Comparison of ENCODE assay signal across 8 cellular contexts in genomic region chr11:45847908-45848316, GRCh38. TPM values are rescaled to one million over a fixed set of nuclear protein-coding genes. Genes with fewer than 3 reads are reported as not detected.
A peak's percentile ranks its signal among the peaks of the same experiment; 100 is the strongest.
DNase-seq lines count a peak whose midpoint lies in the region; ATAC-seq and TF ChIP-seq lines count a peak whose summit lies in the region.

No MANE protein-coding gene starts in this region.

- peaks cover 42% of the 10 kb centered on the region for H3K4me1 ChIP-seq in CD8-positive, alpha-beta memory T cell (ENCODE audit: insufficient read depth, low read length)
- H3K4me1 ChIP-seq in HUES64 (ENCODE audit: insufficient read depth, low read length): peaks cover 18% of the 10 kb centered on the region

- no peaks in the 10 kb centered on the region for H3K36me3 ChIP-seq in CD8-positive, alpha-beta memory T cell (ENCODE audit: insufficient read depth, low read length)
- H3K36me3 ChIP-seq in HUES64 (ENCODE audit: insufficient read depth, low read length): no peaks in the 10 kb centered on the region

- POLR2A ChIA-PET in CD8-positive, alpha-beta memory T cell (lab: Charles Lee): interaction anchor here (0.6 kb wide), 1 partner anchor 45 kb away, joined by 8 read pairs; no protein-coding TSS in a partner anchor

- H3K27me3 Mint-ChIP-seq in CD8-positive, alpha-beta memory T cell: no peaks in the 10 kb centered on the region

- peak overlapping the region; percentile 78 to 94 (median 88) for H3K4me3 Mint-ChIP-seq in CD8-positive, alpha-beta memory T cell

- H3K4me1 Mint-ChIP-seq in CD8-positive, alpha-beta memory T cell: peaks cover 43 to 75% (median 58%) of the 10 kb centered on the region in 3 donors

- no peak for TF ChIP-seq CTCF in GM20000 (IDR thresholded peaks at IDR 0.05; ENCODE audit: extremely low read depth, missing control alignments)

- no peaks in the 10 kb centered on the region for H3K27me3 ChIP-seq in CD8-positive, alpha-beta memory T cell (ENCODE audit: insufficient read depth, low read length, poor library complexity, severe bottlenecking)
- H3K27me3 ChIP-seq in HUES64 (ENCODE audit: insufficient read depth, low read length): peaks cover 25% of the 10 kb centered on the region

- peak in 4 of 5 donors; percentile 18 to 71 (median 36) for DNase-seq in CD8-positive, alpha-beta memory T cell
- peak; percentile 50 for DNase-seq in GM20000 (ENCODE audit: low spot score)
- DNase-seq in T-helper 9 cell: peak; percentile 11
- peak; percentile 55 for DNase-seq in left lobe of liver (ENCODE audit: low spot score)
- DNase-seq in stimulated activated CD4-positive, alpha-beta T cell treated with anti-CD3 and anti-CD28 coated beads, TNF-alpha, amount 100 ng/mL, for 24 hours (ENCODE audit: low read depth in 3 of 3): peak in 2 of 3 experiments; percentile 3 to 25
- no peak for DNase-seq in DMS153 (lab: John Stamatoyannopoulos, UW)

- H3K27ac ChIP-seq in CD8-positive, alpha-beta memory T cell (ENCODE audit: low read depth, low read length): peak overlapping the region; percentile 97
- peak overlapping the region; percentile 36; the same call in 1 of the 2 replicates for H3K27ac ChIP-seq in HUES64 (ENCODE audit: low read depth, low read length)
- peak overlapping the region; percentile 88 for H3K27ac ChIP-seq in cingulate gyrus (ENCODE audit: low read depth, low read length)

- H3K4me3 ChIP-seq in CD8-positive, alpha-beta memory T cell (ENCODE audit: low read length): peak overlapping the region; percentile 85
- H3K4me3 ChIP-seq in HUES64 (ENCODE audit: low read length): peak overlapping the region; percentile 98

- peak overlapping the region; percentile 75 to 99 (median 97) for H3K27ac Mint-ChIP-seq in CD8-positive, alpha-beta memory T cell

- 2% methylated on average over 16 of the region's 16 CpGs for WGBS in HUES64

- no peaks in the 10 kb centered on the region for H3K9me3 ChIP-seq in CD8-positive, alpha-beta memory T cell (ENCODE audit: low read length)
- H3K9me3 ChIP-seq in HUES64 (ENCODE audit: insufficient read depth, low read depth, low read length): no peaks in the 10 kb centered on the region

- H3K36me3 Mint-ChIP-seq in CD8-positive, alpha-beta memory T cell: peaks cover 0 to 27% (median 2%) of the 10 kb centered on the region in 3 donors

- CTCF ChIA-PET in CD8-positive, alpha-beta memory T cell (lab: Charles Lee): interaction anchor here (0.6 kb wide), 1 partner anchor 1427 kb away, joined by 3 read pairs; no protein-coding TSS in a partner anchor

- peak overlapping the region; percentile 85 for H3K9ac ChIP-seq in HUES64 (ENCODE audit: low read depth, low read length)

- peak; percentile 9 for ATAC-seq in left lobe of liver

- H3K9me3 Mint-ChIP-seq in CD8-positive, alpha-beta memory T cell: no peaks in the 10 kb centered on the region

RNA-seq across cellular contexts. Expression of gene CRY2, which starts 0.6 kb away (rescaled TPM):
- 10 to 100 TPM; 16.6 to 17.8 TPM for total RNA-seq in CD8-positive, alpha-beta memory T cell
- 27.1 TPM for polyA plus RNA-seq in CD8-positive, alpha-beta memory T cell
- 6.1 TPM for polyA plus RNA-seq in HUES64 (2013, experiment 1 of 2)
- 7.0 TPM for polyA plus RNA-seq in HUES64 (2013, experiment 2 of 2)
- total RNA-seq in left lobe of liver: 52.9 TPM

RNA-seq across cellular contexts. Expression of gene MAPK8IP1, which starts 37.5 kb away (rescaled TPM):
- total RNA-seq in CD8-positive, alpha-beta memory T cell: 1 to 10 TPM in 1 of 2 experiments, under 1 TPM in 1; 0.98 to 1.1 TPM
- 0.23 TPM for polyA plus RNA-seq in CD8-positive, alpha-beta memory T cell
- polyA plus RNA-seq in HUES64 (2013, experiment 1 of 2): 18.8 TPM
- polyA plus RNA-seq in HUES64 (2013, experiment 2 of 2): 17.5 TPM
- 8.0 TPM for total RNA-seq in left lobe of liver

RNA-seq across cellular contexts. Expression of gene SLC35C1, which starts 43.0 kb away (rescaled TPM):
- total RNA-seq in CD8-positive, alpha-beta memory T cell: 10 to 100 TPM; 17.7 to 18.1 TPM
- polyA plus RNA-seq in CD8-positive, alpha-beta memory T cell: 22.4 TPM
- 6.8 TPM for polyA plus RNA-seq in HUES64 (2013, experiment 1 of 2)
- 9.4 TPM for polyA plus RNA-seq in HUES64 (2013, experiment 2 of 2)
- total RNA-seq in left lobe of liver: 13.2 TPM

RNA-seq across cellular contexts. Expression of gene FREY1, which starts 59.2 kb away (rescaled TPM):
- total RNA-seq in CD8-positive, alpha-beta memory T cell: 1 to 10 TPM; 1.1 to 2.0 TPM
- polyA plus RNA-seq in CD8-positive, alpha-beta memory T cell: 0.43 TPM
- not detected for polyA plus RNA-seq in HUES64 (2013, experiment 1 of 2)
- polyA plus RNA-seq in HUES64 (2013, experiment 2 of 2): not detected
- 0.68 TPM for total RNA-seq in left lobe of liver

Comparison
In these comparisons a context has a peak if more than half of its experiments do, and no peak if none do; other contexts are left out.
1. H3K27ac ChIP-seq: peak in every context shown above with its lines; median percentile 97 in CD8-positive, alpha-beta memory T cell; 88 in cingulate gyrus; 36 in HUES64.